1 cellular context compared by ENCODE assay signal in the genomic region with DNA sequence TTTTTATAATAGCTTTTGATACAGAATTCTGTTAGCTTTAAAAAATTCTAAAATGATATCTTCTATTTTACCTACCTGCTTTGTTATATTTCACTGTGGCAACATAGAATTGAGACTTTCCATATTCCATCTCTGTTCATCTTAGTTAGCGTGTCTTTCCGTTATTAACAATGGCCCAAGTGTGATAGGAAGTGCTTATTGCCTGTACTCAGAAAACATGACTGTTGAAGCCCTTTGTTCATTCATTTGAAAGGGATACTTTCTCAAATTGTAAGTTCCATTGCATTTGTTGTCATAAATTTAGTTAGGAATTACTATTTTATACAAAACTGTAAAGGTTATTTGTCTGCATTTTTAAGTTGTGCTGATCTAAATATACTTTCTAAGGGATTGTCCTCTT.
TF ChIP-seq lines count a peak whose summit lies in the region.

No MANE protein-coding gene starts in this region.

TF ChIP-seq in H1, 55 proteins besides CTCF, POLR2A, EP300 and RAD21:
- TF ChIP-seq ASH2L (IDR thresholded peaks at IDR 0.05; ENCODE audit: low read length) (no peak), CEBPB (IDR thresholded peaks at IDR 0.05; ENCODE audit: low read depth, low read length) (no peak), TEAD4 (IDR thresholded peaks at IDR 0.05; ENCODE audit: low read depth, low read length) (no peak), CHD7 (IDR thresholded peaks at IDR 0.05; ENCODE audit: insufficient replicate concordance, low read length) (no peak), POU5F1 (IDR thresholded peaks at IDR 0.05; ENCODE audit: low read depth, low read length) (no peak), TAF1 (IDR thresholded peaks at IDR 0.05; ENCODE audit: low read depth, low read length) (no peak), SP4 (IDR thresholded peaks at IDR 0.05; ENCODE audit: low read length) (no peak), ATF3 (IDR thresholded peaks at IDR 0.05; ENCODE audit: insufficient read depth, low read depth, low read length) (no peak), SUZ12 (IDR thresholded peaks at IDR 0.05; ENCODE audit: low read length) (no peak), SP1 (IDR thresholded peaks at IDR 0.05; ENCODE audit: low read depth, low read length) (no peak), SAP30 (IDR thresholded peaks at IDR 0.05; ENCODE audit: insufficient read depth, insufficient replicate concordance, low read length) (no peak), POLR2AphosphoS5 (IDR thresholded peaks at IDR 0.05; ENCODE audit: low read depth, low read length) (no peak), USF2 (IDR thresholded peaks at IDR 0.05; ENCODE audit: low read length) (no peak), RFX5 (IDR thresholded peaks at IDR 0.05; ENCODE audit: borderline replicate concordance, low read depth, low read length) (no peak), SRF (IDR thresholded peaks at IDR 0.05; ENCODE audit: low read depth, low read length) (no peak), YY1 (IDR thresholded peaks at IDR 0.05; ENCODE audit: low read depth, low read length) (no peak), BRCA1 (IDR thresholded peaks at IDR 0.05; ENCODE audit: low read depth, low read length) (no peak), KDM4A (IDR thresholded peaks at IDR 0.05; ENCODE audit: low read depth, low read length, severe bottlenecking) (no peak)
- TF ChIP-seq, protein P1, sequence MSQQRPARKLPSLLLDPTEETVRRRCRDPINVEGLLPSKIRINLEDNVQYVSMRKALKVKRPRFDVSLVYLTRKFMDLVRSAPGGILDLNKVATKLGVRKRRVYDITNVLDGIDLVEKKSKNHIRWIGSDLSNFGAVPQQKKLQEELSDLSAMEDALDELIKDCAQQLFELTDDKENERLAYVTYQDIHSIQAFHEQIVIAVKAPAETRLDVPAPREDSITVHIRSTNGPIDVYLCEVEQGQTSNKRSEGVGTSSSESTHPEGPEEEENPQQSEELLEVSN (IDR thresholded peaks at IDR 0.05) = no peak
